Comparison of ENCODE assay signal across 22 cellular contexts in the genomic region with DNA sequence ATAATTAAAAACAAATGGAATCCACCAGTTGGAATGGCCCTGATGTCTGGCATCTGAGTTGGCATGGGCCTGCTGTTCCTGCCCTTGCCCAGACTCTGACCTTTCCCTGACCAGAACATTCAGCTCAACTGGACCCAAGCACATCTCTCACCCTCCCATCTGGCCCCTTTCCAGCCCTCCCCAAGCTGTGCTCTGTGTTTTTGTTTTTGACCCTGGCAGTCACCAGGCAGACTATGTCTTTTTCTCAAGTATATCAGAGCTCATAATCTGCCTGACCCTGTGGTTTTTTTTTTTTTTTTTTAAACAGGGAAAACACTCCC.
DNase-seq lines count a peak whose midpoint lies in the region; ATAC-seq and TF ChIP-seq lines count a peak whose summit lies in the region.
"Had no signal": no experiment of that assay in that cellular context is flagged by ENCODE, and none has a peak within 500 bp of the region (broad histone marks: within the 10 kb centered on the region; RNA-seq: fewer than 3 reads in every experiment).

No MANE protein-coding gene starts in this region.

- no peak overlapping the region for H3K4me3 ChIP-seq in stomach
- H3K4me3 ChIP-seq: lower lobe of right lung, Peyer's patch had no signal

- peak; percentile 76 for DNase-seq in Ammon's horn (ENCODE audit: low spot score)
- DNase-seq in cerebellar cortex (ENCODE audit: low spot score) = peak; percentile 22
- peak in 37 of 51 donors; percentile 2 to 72 (median 31) for DNase-seq in hypothalamus (lab: John Stamatoyannopoulos, UW)
- peak; percentile 22 for DNase-seq in renal cortical epithelial cell (ENCODE audit: low read depth)
- DNase-seq in OCI-M2 (lab: John Stamatoyannopoulos, UW; ENCODE audit: unreplicated experiment) = no peak
- DNase-seq in stomach = no peak
- DNase-seq in KG1 (lab: John Stamatoyannopoulos, UW) = no peak
- DNase-seq: activated CD4-positive, alpha-beta T cell treated with anti-CD3 and anti-CD28 coated beads, Interleukin-2, amount 50 U/mL, for 4 hours; activated naive CD8-positive, alpha-beta T cell treated with anti-CD3 and anti-CD28 coated beads for 36 hours; activated T-cell treated with anti-CD3 and anti-CD28 coated beads, Interleukin-2, amount 50 U/mL, for 1 hour; central memory CD4-positive, alpha-beta T cell; DND-41; foreskin fibroblast; lower lobe of right lung; MV-4-11; naive thymus-derived CD4-positive, alpha-beta T cell; NCI-H2107; NCI-H748 treated with DMSO at 0.1 percent for 48 hours; Peyer's patch; stimulated activated CD4-positive, alpha-beta T cell treated with anti-CD3 and anti-CD28 coated beads, Interleukin-2, amount 100 ng/mL, for 48 hours; SW 1271 had no signal

- H3K36me3 ChIP-seq in stomach = no peaks in the 10 kb centered on the region
- H3K36me3 ChIP-seq: lower lobe of right lung, Peyer's patch had no signal

- H3K27ac ChIP-seq in stomach = no peak overlapping the region
- H3K27ac ChIP-seq: lower lobe of right lung, Peyer's patch had no signal

- no peak for TF ChIP-seq CTCF in stomach (IDR thresholded peaks at IDR 0.05)

- no peaks in the 10 kb centered on the region for H3K4me1 ChIP-seq in stomach
- H3K4me1 ChIP-seq: lower lobe of right lung, Peyer's patch had no signal

- no peaks in the 10 kb centered on the region for H3K9me3 ChIP-seq in stomach
- H3K9me3 ChIP-seq: lower lobe of right lung, Peyer's patch had no signal

- no peaks in the 10 kb centered on the region for H3K27me3 ChIP-seq in stomach
- H3K27me3 ChIP-seq: Peyer's patch had no signal

- no peak for ATAC-seq in HG02763 (IDR thresholded peaks at IDR 0.05; ENCODE audit: unreplicated experiment)
- ATAC-seq: lower lobe of right lung; naive thymus-derived CD4-positive, alpha-beta T cell had no signal

- TF ChIP-seq POLR2A in stomach (IDR thresholded peaks at IDR 0.05) = no peak

- no peak for TF ChIP-seq EP300 in stomach (IDR thresholded peaks at IDR 0.05)

- intact Hi-C loops in stomach (cut with DNase I; ENCODE audit: low total_unique reads) = no loop called here

Comparison
In these comparisons a context has a peak if more than half of its experiments do, and no peak if none do; other contexts are left out.
1. DNase-seq: peak in Ammon's horn (single experiment), cerebellar cortex (single experiment), hypothalamus (37 of 51) and renal cortical epithelial cell (single experiment); none in OCI-M2 (single experiment), stomach (single experiment) and KG1 (single experiment).